ENCODE assay signal across 1 cellular context in genomic region chr14:67940894-67941455, GRCh38.
TF ChIP-seq lines count a peak whose summit lies in the region.

No MANE protein-coding gene starts in this region.

TF ChIP-seq in HCT116, 20 proteins besides CTCF, POLR2A, EP300 and RAD21 (continued from another document):
- TF ChIP-seq ZBTB33 (IDR thresholded peaks at IDR 0.05; ENCODE audit: extremely low read depth, insufficient replicate concordance, low read length) = no peak
- TF ChIP-seq POLR2AphosphoS5 (IDR thresholded peaks at IDR 0.05; ENCODE audit: low read depth, low read length) = no peak
- no peak for TF ChIP-seq YY1 (IDR thresholded peaks at IDR 0.05; ENCODE audit: extremely low read depth, insufficient replicate concordance, low read depth, low read length)
- TF ChIP-seq, protein P1, sequence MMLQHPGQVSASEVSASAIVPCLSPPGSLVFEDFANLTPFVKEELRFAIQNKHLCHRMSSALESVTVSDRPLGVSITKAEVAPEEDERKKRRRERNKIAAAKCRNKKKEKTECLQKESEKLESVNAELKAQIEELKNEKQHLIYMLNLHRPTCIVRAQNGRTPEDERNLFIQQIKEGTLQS (IDR thresholded peaks at IDR 0.05) = no peak
- no peak for TF ChIP-seq FOSL1 (IDR thresholded peaks at IDR 0.05; ENCODE audit: low read depth)
